Comparison of ENCODE assay signal across 9 cellular contexts in the genomic region with DNA sequence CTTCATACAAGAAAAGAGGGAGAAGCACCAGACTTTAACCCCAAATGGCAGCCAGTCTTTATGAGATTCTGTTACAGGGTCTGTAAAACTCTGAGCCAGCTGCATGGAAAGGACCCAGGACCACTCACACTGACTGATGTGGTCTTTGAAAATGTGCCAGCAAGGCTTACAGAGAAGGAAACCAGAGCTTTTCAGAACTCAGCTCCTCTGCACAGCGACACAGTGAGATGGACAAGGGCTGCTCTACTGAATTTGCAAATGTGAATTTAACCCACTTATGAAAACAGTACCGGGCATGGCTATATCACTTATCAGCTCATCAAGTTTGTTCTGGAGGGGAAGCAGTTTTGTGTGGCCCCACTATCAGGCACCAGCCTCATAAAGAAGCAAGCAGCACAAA.
DNase-seq lines count a peak whose midpoint lies in the region; ATAC-seq, FAIRE-seq and TF ChIP-seq lines count a peak whose summit lies in the region.
"Had no signal": no experiment of that assay in that cellular context is flagged by ENCODE, and none has a peak within 500 bp of the region (broad histone marks: within the 10 kb centered on the region; RNA-seq: fewer than 3 reads in every experiment).

No MANE protein-coding gene starts in this region.

- peak overlapping the region in 7 of 12 donors; percentile 4 to 41 (median 7) for H3K4me3 ChIP-seq in heart left ventricle
- peak overlapping the region; percentile 44 to 55 for H3K4me3 ChIP-seq in ascending aorta
- H3K4me3 ChIP-seq in aorta (ENCODE audit: low read length in 2 of 2), result no peak overlapping the region

- peak overlapping the region; percentile 40 for H3K27ac Mint-ChIP-seq in mesothelial cell of epicardium

- H3K4me1 ChIP-seq in heart left ventricle (peaks cover 2 to 58% (median 37%) of the 10 kb centered on the region in 12 donors), ascending aorta (peaks cover 9 to 45% of the 10 kb centered on the region in 2 donors), aorta (ENCODE audit: control insufficient read depth in 1 of 2, insufficient read depth in 2 of 2, low read length in 2 of 2) (peaks cover 5 to 11% of the 10 kb centered on the region in 2 donors)

- H3K27ac ChIP-seq in heart left ventricle (peak overlapping the region; percentile 45 to 89 (median 76)), ascending aorta (peak overlapping the region; percentile 88 to 92), aorta (ENCODE audit: low read depth in 1 of 2, low read length in 2 of 2) (peak overlapping the region; percentile 89 to 94)

- H3K36me3 ChIP-seq in heart left ventricle, result no peaks in the 10 kb centered on the region
- H3K36me3 ChIP-seq in ascending aorta, result no peaks in the 10 kb centered on the region
- H3K36me3 ChIP-seq in aorta (ENCODE audit: control insufficient read depth in 1 of 2, insufficient read depth in 2 of 2, low read length in 1 of 2), result no peaks in the 10 kb centered on the region

- H3K9me3 ChIP-seq in heart left ventricle (no peaks in the 10 kb centered on the region), ascending aorta (no peaks in the 10 kb centered on the region), aorta (ENCODE audit: control insufficient read depth, low read length) (no peaks in the 10 kb centered on the region)

- H3K27me3 ChIP-seq in heart left ventricle (no peaks in the 10 kb centered on the region), ascending aorta (no peaks in the 10 kb centered on the region), aorta (ENCODE audit: control insufficient read depth in 1 of 2, insufficient read depth in 2 of 2, low read length in 1 of 2) (no peaks in the 10 kb centered on the region)

- no peaks in the 10 kb centered on the region for H3K36me3 Mint-ChIP-seq in mesothelial cell of epicardium

- TF ChIP-seq POLR2A in heart left ventricle (IDR thresholded peaks at IDR 0.05), result no peak
- no peak for TF ChIP-seq POLR2A in H54 (IDR thresholded peaks at IDR 0.05; ENCODE audit: low read depth, low read length)

- intact Hi-C loops in heart left ventricle (cut with DNase I) (loop anchor here in 1 of 10 donors (5.0 kb wide), 1 partner anchor 32 kb away; no protein-coding TSS in a partner anchor), left ventricle myocardium superior (cut with micrococcal nuclease) (no loop called here), ascending aorta (cut with DNase I) (loop anchor here (1.0 to 10.0 kb wide), 2 partner anchors 86 to 160 kb away; no protein-coding TSS in a partner anchor), aorta (cut with DNase I) (loop anchor here (5.0 kb wide), 1 partner anchor 38 kb away; no protein-coding TSS in a partner anchor)

- peaks cover 24% of the 10 kb centered on the region for H3K4me1 Mint-ChIP-seq in mesothelial cell of epicardium

- H3K4me3 Mint-ChIP-seq in mesothelial cell of epicardium, result no peak overlapping the region

- no peaks in the 10 kb centered on the region for H3K9me3 Mint-ChIP-seq in mesothelial cell of epicardium

- no peak for ATAC-seq in heart left ventricle
- ATAC-seq in left ventricle myocardium superior, result no peak
- ATAC-seq in aorta (ENCODE audit: low FRiP score), result no peak
- no peak for ATAC-seq in GM21447 (IDR thresholded peaks at IDR 0.05; ENCODE audit: unreplicated experiment)

- FAIRE-seq in H54 (lab: Jason Lieb, UNC), result no peak

- DNase-seq in heart left ventricle (no peak), left ventricle myocardium superior (no peak), ascending aorta (ENCODE audit: low spot score in 2 of 2) (no peak), mesothelial cell of epicardium (ENCODE audit: low spot score in 2 of 2, unreplicated experiment in 2 of 2) (no peak), aorta (no peak), H54 (ENCODE audit: insufficient read length, low spot score) (no peak), cerebellar cortex (ENCODE audit: low spot score) (no peak)
- DNase-seq: COR-L47 had no signal

- TF ChIP-seq CTCF in heart left ventricle (IDR thresholded peaks at IDR 0.05), result no peak
- no peak for TF ChIP-seq CTCF in ascending aorta (IDR thresholded peaks at IDR 0.05)
- no peak for TF ChIP-seq CTCF in mesothelial cell of epicardium (IDR thresholded peaks at IDR 0.05; ENCODE audit: unreplicated experiment)

- H3K27me3 Mint-ChIP-seq in mesothelial cell of epicardium (ENCODE audit: low read depth), result peaks cover 5% of the 10 kb centered on the region

- 56 to 65% (median 63%) methylated on average over 2 of the region's 2 CpGs for WGBS in heart left ventricle, 4 donors
- WGBS in aorta, 2 donors, result 12 to 13% methylated on average over 2 of the region's 2 CpGs

Comparison
In these comparisons a context has a peak if more than half of its experiments do, and no peak if none do; other contexts are left out.
1. H3K4me3 ChIP-seq: peak in heart left ventricle (7 of 12) and ascending aorta (2 of 2); none in aorta (0 of 2).
2. Peak in every context shown above with its lines, with median percentiles within 50 percentile points of each other: H3K27ac ChIP-seq.